23 cellular contexts compared by ENCODE assay signal in genomic region chr7:44331682-44332081, GRCh38. TPM values are rescaled to one million over a fixed set of nuclear protein-coding genes. Genes with fewer than 3 reads are reported as not detected.
A peak's percentile ranks its signal among the peaks of the same experiment; 100 is the strongest.
DNase-seq lines count a peak whose midpoint lies in the region; ATAC-seq, FAIRE-seq and TF ChIP-seq lines count a peak whose summit lies in the region.
"Had no signal": no experiment of that assay in that cellular context is flagged by ENCODE, and none has a peak within 500 bp of the region (broad histone marks: within the 10 kb centered on the region; RNA-seq: fewer than 3 reads in every experiment).

No MANE protein-coding gene starts in this region.

- H3K27ac ChIP-seq in IMR-90 (ENCODE audit: insufficient read depth, low read length) (no peak overlapping the region), K562 (ENCODE audit: extremely low read depth, low read depth, low read length) (no peak overlapping the region), heart right ventricle (peak overlapping the region in 9 of 10 donors; percentile 2 to 73 (median 57)), hepatocyte (no peak overlapping the region)
- H3K27ac ChIP-seq: A549, C4-2B had no signal

- no TSS peak for BruUV-seq in IMR-90 (replicated peaks; lab: Mats Ljungman, UMichigan)
- no TSS peak for BruUV-seq in K562 (replicated peaks; lab: Mats Ljungman, UMichigan)

- ATAC-seq in IMR-90 (ENCODE audit: low read depth) (peak; percentile 51), K562 (0 out of 3 replicates have a peak, but pooled peaks have one; percentile 33), heart right ventricle (peak in 3 of 8 donors; percentile 41 to 78 (median 59)), GM19328 (IDR thresholded peaks at IDR 0.05; ENCODE audit: unreplicated experiment) (no peak), left lobe of liver (no peak)
- ATAC-seq: A549; CD8-positive, alpha-beta T cell had no signal

- H4K5ac ChIP-seq in IMR-90 (ENCODE audit: low read depth, low read length): no peak overlapping the region

- POLR2A ChIA-PET in IMR-90 (lab: Charles Lee; ENCODE audit: unreplicated experiment) (no interaction called here), K562 (lab: Yijun Ruan, JAX) (no interaction called here)

- H3K56ac ChIP-seq in IMR-90 (ENCODE audit: extremely low read depth, insufficient read depth, low read length): no peak overlapping the region

- intact Hi-C loops in IMR-90 (cut with micrococcal nuclease): no loop called here
- intact Hi-C loops in K562 (cut with micrococcal nuclease): no loop called here
- intact Hi-C loops in heart right ventricle (cut with DNase I): loop anchor here in 1 of 10 donors (10.0 kb wide), 1 partner anchor 143 kb away; no protein-coding TSS in a partner anchor

- H3K36me3 ChIP-seq in IMR-90 (ENCODE audit: control insufficient read depth, insufficient read depth, low read length) (no peaks in the 10 kb centered on the region), K562 (ENCODE audit: control insufficient read depth, insufficient read depth, low read length) (no peaks in the 10 kb centered on the region), heart right ventricle (no peaks in the 10 kb centered on the region), hepatocyte (replicated peaks; ENCODE audit: insufficient read depth, low read depth) (no peaks in the 10 kb centered on the region)
- H3K36me3 ChIP-seq: BE2C had no signal

- H4K8ac ChIP-seq in IMR-90 (ENCODE audit: low read depth in 2 of 2, low read length in 2 of 2): no peak overlapping the region

- H3K9me1 ChIP-seq in IMR-90 (ENCODE audit: insufficient read depth, low read length) (no peaks in the 10 kb centered on the region), K562 (ENCODE audit: control insufficient read depth, insufficient read depth, low read length) (no peaks in the 10 kb centered on the region)

- H4K20me1 ChIP-seq in IMR-90 (ENCODE audit: insufficient read depth, low read length) (no peaks in the 10 kb centered on the region), K562 (replicated peaks; ENCODE audit: control insufficient read depth, insufficient read depth, low read length) (no peaks in the 10 kb centered on the region), hepatocyte (ENCODE audit: insufficient read depth, poor library complexity, severe bottlenecking) (no peaks in the 10 kb centered on the region)

- TF ChIP-seq RAD21 in IMR-90 (IDR thresholded peaks at IDR 0.05; ENCODE audit: low read length) (no peak), K562 (CRISPR knock-in tag; conservative IDR thresholded peaks at IDR 0.05 in 1 of 2, IDR thresholded peaks at IDR 0.05 in 1 of 2) (no peak)

- no peak overlapping the region for H4K91ac ChIP-seq in IMR-90 (ENCODE audit: insufficient read depth, low read depth, low read length)

- no peak overlapping the region for H3K4me3 ChIP-seq in IMR-90 (ENCODE audit: insufficient read depth, low read depth, low read length)
- H3K4me3 ChIP-seq in K562: no peak overlapping the region
- no peak overlapping the region for H3K4me3 ChIP-seq in heart right ventricle
- no peak overlapping the region for H3K4me3 ChIP-seq in hepatocyte
- H3K4me3 ChIP-seq: A549 had no signal

- dilution Hi-C loops in IMR-90 (cut with HindIII; ENCODE audit: low sequenced_read_pairs, unreplicated experiment): no loop called here

- peak; percentile 52 for FAIRE-seq in K562 (lab: Jason Lieb, UNC)
- FAIRE-seq: A549, D721Med, G401.6, GM12891, H1 had no signal

- CTCF ChIA-PET in IMR-90 (lab: Yijun Ruan, JAX) (no interaction called here), K562 (lab: Yijun Ruan, JAX; ENCODE audit: low intra/inter-chr PET ratio) (no interaction called here)

- no peaks in the 10 kb centered on the region for H3K79me1 ChIP-seq in IMR-90 (ENCODE audit: low read depth in 1 of 2, low read length in 2 of 2)

- H2BK120ac ChIP-seq in IMR-90 (ENCODE audit: low read depth, low read length): no peak overlapping the region

- peaks cover 25% of the 10 kb centered on the region for H3K27me3 ChIP-seq in IMR-90 (ENCODE audit: control insufficient read depth, insufficient read depth, low read length)
- peaks cover 6 to 39% of the 10 kb centered on the region in 2 experiments; a peak in 4 of 5 replicates for H3K27me3 ChIP-seq in K562 (ENCODE audit: control insufficient read depth in 2 of 2, insufficient read depth in 2 of 2, low read length in 2 of 2)
- H3K27me3 ChIP-seq in heart right ventricle: peaks cover 0 to 7% (median 2%) of the 10 kb centered on the region in 7 donors
- H3K27me3 ChIP-seq in hepatocyte: peaks cover 13% of the 10 kb centered on the region

- no peak for DNase-seq in IMR-90
- DNase-seq in K562 (ENCODE audit: extremely low read depth in 1 of 4, low spot score in 3 of 4): no peak
- DNase-seq in heart right ventricle: no peak
- no peak for DNase-seq in hepatocyte (ENCODE audit: low spot score)
- DNase-seq in midbrain (lab: John Stamatoyannopoulos, UW): no peak
- no peak for DNase-seq in dedifferentiated amniotic fluid mesenchymal stem cell (ENCODE audit: extremely low spot score)
- no peak for DNase-seq in left lobe of liver (ENCODE audit: low spot score)
- DNase-seq: BE2C; CD8-positive, alpha-beta T cell; COR-L47; DMS153; DMS79 treated with DMSO at 0.1 percent for 48 hours; EL; HCEC 1CT; HFFc6 had no signal

- H2AFZ ChIP-seq in IMR-90 (replicated peaks; ENCODE audit: low read length, poor library complexity): peak overlapping the region; percentile 72
- no peak overlapping the region for H2AFZ ChIP-seq in K562 (ENCODE audit: low read depth, low read length)
- no peak overlapping the region for H2AFZ ChIP-seq in hepatocyte

- H2AK5ac ChIP-seq in IMR-90 (ENCODE audit: low read depth, low read length): no peak overlapping the region

- no CpG with 5 or more reads among the region's 5 CpGs for WGBS in IMR-90 (ENCODE audit: extremely low coverage in 2 of 2, insufficient read length in 1 of 2), 2 experiments
- WGBS in K562 (ENCODE audit: insufficient coverage, low coverage, missing lambda C conversion rate): 4% methylated on average over 5 of the region's 5 CpGs
- 31 to 33% methylated on average over 5 of the region's 5 CpGs for WGBS in heart right ventricle, 2 donors
- 41% methylated on average over 5 of the region's 5 CpGs for WGBS in hepatocyte (ENCODE audit: low lambda C conversion rate, missing lambda C conversion rate)

- H3K9ac ChIP-seq in IMR-90 (ENCODE audit: low read depth, low read length) (no peak overlapping the region), K562 (ENCODE audit: insufficient read depth in 1 of 2, low read depth in 2 of 2, low read length in 2 of 2) (no peak overlapping the region)

- no peak overlapping the region for H3K14ac ChIP-seq in IMR-90 (replicated peaks; ENCODE audit: low read depth, low read length)

- TF ChIP-seq EP300 in K562 (IDR thresholded peaks at IDR 0.05; ENCODE audit: low read length): no peak

- TF ChIP-seq CTCF in IMR-90 (conservative IDR thresholded peaks at IDR 0.05; ENCODE audit: low read depth, low read length): no peak
- TF ChIP-seq CTCF in K562 (IDR thresholded peaks at IDR 0.05 in 2 of 3, conservative IDR thresholded peaks at IDR 0.05 in 1 of 3; ENCODE audit: insufficient read depth in 2 of 3, low read depth in 1 of 3, low read length in 3 of 3): no peak
- TF ChIP-seq CTCF in heart right ventricle (IDR thresholded peaks at IDR 0.05): no peak
- TF ChIP-seq CTCF in hepatocyte (IDR thresholded peaks at IDR 0.05; ENCODE audit: poor library complexity): no peak

- H3K4ac ChIP-seq in IMR-90 (ENCODE audit: low read depth, low read length): no peak overlapping the region

- no peak overlapping the region for H3K18ac ChIP-seq in IMR-90 (ENCODE audit: low read depth, low read length)

- no peak overlapping the region for H3K23ac ChIP-seq in IMR-90 (ENCODE audit: low read depth, low read length)

- no peaks in the 10 kb centered on the region for H3K4me1 ChIP-seq in IMR-90 (ENCODE audit: control insufficient read depth, insufficient read depth, low read length)
- H3K4me1 ChIP-seq in K562 (replicated peaks in 1 of 2; ENCODE audit: control insufficient read depth in 2 of 2, insufficient read depth in 2 of 2, low read length in 2 of 2): peaks cover 0 to 3% of the 10 kb centered on the region in 2 experiments; a peak in 2 of 5 replicates
- peaks cover 0 to 42% (median 14%) of the 10 kb centered on the region in 9 donors for H3K4me1 ChIP-seq in heart right ventricle
- H3K4me1 ChIP-seq in hepatocyte (ENCODE audit: insufficient read depth): no peaks in the 10 kb centered on the region
- H3K4me1 ChIP-seq: A549, BE2C had no signal

- H2BK5ac ChIP-seq in IMR-90 (ENCODE audit: low read depth, low read length, poor library complexity, severe bottlenecking): no peak overlapping the region

- peak overlapping the region; percentile 82 for H2AK9ac ChIP-seq in IMR-90 (replicated peaks; ENCODE audit: low read depth, low read length, poor library complexity)

- in situ Hi-C loops in IMR-90 (cut with MboI; ENCODE audit: low sequenced_read_pairs) (no loop called here), K562 (cut with MboI) (no loop called here)

- H3K9me2 ChIP-seq in hepatocyte (replicated peaks; ENCODE audit: insufficient read depth): no peaks in the 10 kb centered on the region

- peaks cover 3% of the 10 kb centered on the region; the same call in 1 of the 2 replicates for H3K9me3 ChIP-seq in IMR-90 (ENCODE audit: control insufficient read depth, insufficient read depth, low read length)
- H3K9me3 ChIP-seq in K562 (replicated peaks; ENCODE audit: control insufficient read depth, insufficient read depth, low read depth, low read length): no peaks in the 10 kb centered on the region
- H3K9me3 ChIP-seq in heart right ventricle: peaks cover 0 to 5% (median 0%) of the 10 kb centered on the region in 11 donors
- no peaks in the 10 kb centered on the region for H3K9me3 ChIP-seq in hepatocyte (ENCODE audit: low read depth)
- H3K9me3 ChIP-seq: A549, BE2C had no signal

- no peak overlapping the region for H2BK15ac ChIP-seq in IMR-90 (ENCODE audit: low read depth, low read length)

- H2BK20ac ChIP-seq in IMR-90 (ENCODE audit: low read depth, low read length): no peak overlapping the region

- no peaks in the 10 kb centered on the region for H3K79me2 ChIP-seq in K562 (ENCODE audit: control insufficient read depth, insufficient read depth, low read length)
- no peaks in the 10 kb centered on the region for H3K79me2 ChIP-seq in hepatocyte

- no peak overlapping the region for H3K4me2 ChIP-seq in IMR-90 (ENCODE audit: low read depth, low read length)
- no peak overlapping the region for H3K4me2 ChIP-seq in K562 (ENCODE audit: insufficient read depth, low read length)
- peak overlapping the region; percentile 20 for H3K4me2 ChIP-seq in hepatocyte
- H3K4me2 ChIP-seq: A549 had no signal

- TF ChIP-seq POLR2A in IMR-90 (IDR thresholded peaks at IDR 0.05; ENCODE audit: low read depth, low read length) (no peak), K562 (conservative IDR thresholded peaks at IDR 0.05) (no peak)

RNA-seq across cellular contexts. Expression of gene CAMK2B, which starts 6.3 kb away (rescaled TPM):
- total RNA-seq in IMR-90 (2012; rRNA removed) (0.18 and 0.28 TPM in 2 replicates), K562 (2014; rRNA removed) (0.09 and 0.16 TPM in 2 replicates), K562 (2014; rRNA removed; fragmentation: Illumina TruSeq; extraction: Trizol) (not detected in 2 replicates), K562 (2015; rRNA removed; fragmentation: Illumina TruSeq; extraction: Trizol) (0.04 TPM in 2 replicates), K562 (2021) (0.29 TPM in 1 of 2 replicates, not detected in the other), heart right ventricle (100 to 1,000 TPM in 6 of 10 donors, 10 to 100 TPM in 4; 70.6 to 152 (median 126) TPM), hepatocyte (0.37 TPM in 1 of 2 replicates, not detected in the other), left lobe of liver (5.0 TPM)
- polyA plus RNA-seq in IMR-90 (2012; rRNA removed) (0.14 and 0.36 TPM in 2 replicates), K562 (2011; rRNA removed) (0.04 and 0.12 TPM in 2 replicates), K562 (2014; fragmentation: Illumina TruSeq; extraction: Trizol) (0.07 and 0.10 TPM in 2 replicates), K562 (2014; fragmentation: Nextera tagmentation; extraction: Ambion mirVana) (not detected), K562 (2014; rRNA removed) (0.05 and 0.08 TPM in 2 replicates), heart right ventricle (100 to 1,000 TPM in 1 of 2 donors, 10 to 100 TPM in 1; 30.8 to 107 TPM), hepatocyte (1.7 TPM in 1 of 2 replicates, not detected in the other)
- polyA plus RNA-seq in IMR-90 (2012; cell fraction: cytosol; rRNA removed): 0.11 and 0.74 TPM in 2 replicates
- 0.57 and 1.0 TPM in 2 replicates for polyA plus RNA-seq in IMR-90 (2012; cell fraction: nucleus; rRNA removed; ENCODE audit: low replicate concordance)
- 0.23 TPM in 1 of 2 replicates, not detected in the other for total RNA-seq in K562 (2011; cell fraction: chromatin; rRNA removed; ENCODE audit: low replicate concordance)
- total RNA-seq in K562 (2011; cell fraction: nucleolus; rRNA removed): 0.26 and 0.50 TPM in 2 replicates
- not detected in 2 replicates for total RNA-seq in K562 (2011; cell fraction: nucleoplasm; rRNA removed)
- 0.04 and 0.13 TPM in 2 replicates for polyA plus RNA-seq in K562 (2011; cell fraction: cytosol; rRNA removed)
- 0.10 and 0.18 TPM in 2 replicates for polyA plus RNA-seq in K562 (2011; cell fraction: nucleus; rRNA removed)
- 0.09 and 0.18 TPM in 2 replicates for polyA plus RNA-seq in K562 (2012)
- not detected in 2 replicates for polyA minus RNA-seq in K562 (2011; rRNA and poly(A)+ RNA removed)
- polyA minus RNA-seq in K562 (2011; cell fraction: cytosol; rRNA and poly(A)+ RNA removed): not detected in 2 replicates
- not detected in 2 replicates for polyA minus RNA-seq in K562 (2011; cell fraction: nucleus; rRNA and poly(A)+ RNA removed)
- total RNA-seq: CD8-positive, alpha-beta T cell had no signal
- polyA plus RNA-seq: AG04450 had no signal

Comparison
In these comparisons a context has a peak if more than half of its experiments do, and no peak if none do; other contexts are left out.
1. ATAC-seq: peak in IMR-90 (single experiment) and K562 (single experiment); none in GM19328 (single experiment) and left lobe of liver (single experiment).
2. H3K27ac ChIP-seq: peak in heart right ventricle (9 of 10); none in IMR-90 (single experiment), K562 (single experiment) and hepatocyte (single experiment).
3. RNA of gene CAMK2B, which starts 6.3 kb away (total RNA-seq): 70.6 to 152 TPM in heart right ventricle; 5.0 TPM in left lobe of liver (single experiment), 0.37 TPM in hepatocyte, 0.18 to 0.28 TPM in IMR-90 and 0.04 to 0.50 TPM in K562; every median in the first group is over 10 times any median in the second.